Comparison of ENCODE assay signal across 22 cellular contexts in the genomic region with DNA sequence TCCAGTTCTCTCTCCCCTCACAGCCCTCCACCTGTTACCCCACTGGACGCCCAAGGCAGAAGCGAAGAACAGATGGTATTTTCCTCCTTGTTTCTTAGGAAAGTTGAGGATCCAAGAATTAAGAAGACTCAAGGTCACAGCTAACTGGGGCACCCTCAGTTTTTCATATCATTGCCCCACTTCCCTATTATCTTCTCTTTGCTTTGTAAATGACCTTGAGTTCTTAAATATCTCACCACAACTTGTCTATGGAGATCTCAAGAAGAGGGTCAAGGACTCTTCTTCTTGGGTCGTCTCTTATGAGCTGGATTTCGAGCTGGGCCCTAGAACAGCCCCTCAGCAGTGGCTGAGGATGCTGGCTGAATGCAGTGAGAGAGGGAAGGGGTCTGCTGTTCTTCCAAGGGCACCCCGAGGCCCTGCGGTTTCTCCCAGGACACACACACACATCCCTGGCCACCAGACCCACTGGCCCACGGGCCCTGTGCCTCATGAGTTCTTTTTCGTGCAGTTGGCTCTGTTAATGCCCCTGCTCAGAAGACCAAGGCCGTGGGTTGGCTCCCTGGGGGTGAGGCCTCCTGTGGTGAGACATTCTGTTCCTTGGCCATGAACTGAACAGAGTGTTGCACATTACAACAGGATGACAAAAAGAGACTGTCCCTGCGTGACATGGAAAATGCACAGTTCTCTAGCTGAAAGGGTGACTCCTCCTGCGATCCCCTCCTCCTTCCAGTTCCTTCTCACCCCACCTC. TPM values are rescaled to one million over a fixed set of nuclear protein-coding genes. Genes with fewer than 3 reads are reported as not detected.
DNase-seq lines count a peak whose midpoint lies in the region; ATAC-seq and TF ChIP-seq lines count a peak whose summit lies in the region.
"Had no signal": no experiment of that assay in that cellular context is flagged by ENCODE, and none has a peak within 500 bp of the region (broad histone marks: within the 10 kb centered on the region; RNA-seq: fewer than 3 reads in every experiment).

No MANE protein-coding gene starts in this region.

- no peak overlapping the region for H3K14ac ChIP-seq in trophoblast cell (ENCODE audit: low read length)

- no peak overlapping the region for H2AK5ac ChIP-seq in trophoblast cell (ENCODE audit: low read length)

- WGBS in psoas muscle, 3 donors = 69 to 91% (median 83%) methylated on average over 11 of the region's 11 CpGs
- WGBS in trophoblast cell (ENCODE audit: extremely low coverage, insufficient coverage, insufficient read length) = no CpG with 5 or more reads among the region's 11 CpGs

- H4K12ac ChIP-seq in trophoblast cell (ENCODE audit: low read depth, low read length) = no peak overlapping the region

- no peak overlapping the region for H3K4ac ChIP-seq in trophoblast cell (ENCODE audit: low read depth, low read length)

- ATAC-seq in Panc1 = no peak
- ATAC-seq in psoas muscle = peak in 3 of 4 donors; percentile 54 to 69 (median 57)
- ATAC-seq: activated T-cell treated with anti-CD3 and anti-CD28 coated beads, Interleukin-2, amount 50 U/mL, for 4 hours; sciatic nerve had no signal

- peak overlapping the region; percentile 60; the same call in 1 of the 2 replicates for H3K27ac ChIP-seq in Panc1 (ENCODE audit: low read length)
- no peak overlapping the region for H3K27ac ChIP-seq in psoas muscle
- H3K27ac ChIP-seq in trophoblast cell (ENCODE audit: low read depth, low read length) = no peak overlapping the region
- H3K27ac ChIP-seq: esophagus squamous epithelium, GM23248, SJCRH30, thyroid gland had no signal

- CTCF ChIA-PET in Panc1 (lab: Charles Lee) = interaction anchor here (0.9 kb wide), 1 partner anchor 90 kb away, joined by 4 read pairs; a partner anchor contains a TSS

- H2BK12ac ChIP-seq in trophoblast cell (ENCODE audit: low read length) = no peak overlapping the region

- in situ Hi-C loops in G401 (cut with HindIII; ENCODE audit: low sequenced_read_pairs) (no loop called here), Panc1 (cut with HindIII; ENCODE audit: low pct_unique_long_range_greater_than_20kb, low sequenced_read_pairs) (no loop called here)

- no peak overlapping the region for H2AFZ ChIP-seq in trophoblast cell (ENCODE audit: insufficient read depth, low read length, poor library complexity)
- H2AFZ ChIP-seq: GM23248 had no signal

- H3K4me1 ChIP-seq in Panc1 (ENCODE audit: control insufficient read depth, insufficient read depth, low read length) = peaks cover 24% of the 10 kb centered on the region
- no peaks in the 10 kb centered on the region for H3K4me1 ChIP-seq in psoas muscle
- H3K4me1 ChIP-seq in trophoblast cell (ENCODE audit: control insufficient read depth in 1 of 2, insufficient read depth in 2 of 2, low read length in 2 of 2) = peaks cover 0 to 3% of the 10 kb centered on the region in 2 experiments

- H2BK5ac ChIP-seq in trophoblast cell (ENCODE audit: low read depth, low read length, poor library complexity) = no peak overlapping the region

- H3K4me2 ChIP-seq in trophoblast cell (ENCODE audit: low read length) = no peak overlapping the region

- H3K4me3 ChIP-seq in Panc1 (ENCODE audit: low read depth in 2 of 2, low read length in 2 of 2) (no peak overlapping the region), choroid plexus epithelial cell (ENCODE audit: low read depth, low read length) (no peak overlapping the region), psoas muscle (no peak overlapping the region), trophoblast cell (ENCODE audit: low read depth, low read length) (no peak overlapping the region)
- H3K4me3 ChIP-seq: BLaER1 treated with 17β-estradiol and CSF1 and Interleukin-3, amounts not matched to agents 10 nM and 100 nM; esophagus squamous epithelium; GM23248; SJCRH30; thyroid gland had no signal

- H3K27me3 ChIP-seq in Panc1 (ENCODE audit: control insufficient read depth, insufficient read depth, low read length) = no peaks in the 10 kb centered on the region
- no peaks in the 10 kb centered on the region for H3K27me3 ChIP-seq in psoas muscle (ENCODE audit: insufficient read depth in 3 of 3, low read length in 2 of 3)
- H3K27me3 ChIP-seq in trophoblast cell (ENCODE audit: insufficient read depth, low read length) = no peaks in the 10 kb centered on the region
- H3K27me3 ChIP-seq: BLaER1 treated with 17β-estradiol and CSF1 and Interleukin-3, amounts not matched to agents 10 nM and 100 nM; esophagus squamous epithelium; SJCRH30; thyroid gland had no signal

- POLR2A ChIA-PET in Panc1 (lab: Charles Lee) = no interaction called here

- no peak overlapping the region for H3K18ac ChIP-seq in trophoblast cell (ENCODE audit: low read length)

- intact Hi-C loops in Panc1 (cut with micrococcal nuclease; ENCODE audit: unreplicated experiment) (no loop called here), psoas muscle (cut with DNase I) (loop anchor here in 1 of 2 donors (5.0 kb wide), 1 partner anchor 43 kb away; no protein-coding TSS in a partner anchor)

- no peaks in the 10 kb centered on the region for H3K79me1 ChIP-seq in trophoblast cell (ENCODE audit: low read length)

- no peak overlapping the region for H2BK120ac ChIP-seq in trophoblast cell (ENCODE audit: insufficient read depth, low read length, poor library complexity)

- H4K8ac ChIP-seq in trophoblast cell (ENCODE audit: low read depth, low read length) = no peak overlapping the region

- DNase-seq in G401 (ENCODE audit: low spot score) = peak; percentile 30
- DNase-seq in Panc1 (ENCODE audit: low read depth, low spot score) = no peak
- peak; percentile 30 for DNase-seq in choroid plexus epithelial cell (ENCODE audit: low read depth)
- DNase-seq in psoas muscle = no peak
- no peak for DNase-seq in trophoblast cell
- DNase-seq in NCI-H146 (lab: John Stamatoyannopoulos, UW) = no peak
- DNase-seq in activated CD4-positive, alpha-beta T cell treated with anti-CD3 and anti-CD28 coated beads for 1 hour = no peak
- DNase-seq: activated CD4-positive, alpha-beta T cell treated with anti-CD3 and anti-CD28 coated beads, Interleukin-2, amount 10 ng/mL, durations not matched to agents 7 days and 5 days; activated T-cell treated with anti-CD3 and anti-CD28 coated beads, Interleukin-2, amount 50 U/mL, for 4 hours; COR-L47; dermis blood vessel endothelial cell; esophagus squamous epithelium; foreskin melanocyte; GM23248; immature natural killer cell; NCI-H2029 treated with DMSO at 0.1 percent for 48 hours; NCI-H2227 treated with DMSO at 0.1 percent for 48 hours; SJCRH30; stimulated activated naive CD4-positive, alpha-beta T cell treated with Interleukin-2 at 50 U/mL for 16 hours; thyroid gland had no signal

- H3K36me3 ChIP-seq in Panc1 (ENCODE audit: control insufficient read depth, insufficient read depth, low read length) = no peaks in the 10 kb centered on the region
- no peaks in the 10 kb centered on the region for H3K36me3 ChIP-seq in psoas muscle (ENCODE audit: insufficient read depth in 1 of 2, low read depth in 1 of 2)
- H3K36me3 ChIP-seq in trophoblast cell (ENCODE audit: control insufficient read depth in 1 of 2, insufficient read depth in 2 of 2, low read length in 2 of 2) = no peaks in the 10 kb centered on the region
- H3K36me3 ChIP-seq: BLaER1 treated with 17β-estradiol and CSF1 and Interleukin-3, amounts not matched to agents 10 nM and 100 nM; esophagus squamous epithelium; SJCRH30; thyroid gland had no signal

- no peak for TF ChIP-seq CTCF in Panc1 (IDR thresholded peaks at IDR 0.05)
- no peak for TF ChIP-seq CTCF in choroid plexus epithelial cell (conservative IDR thresholded peaks at IDR 0.05; ENCODE audit: low read depth, low read length)
- TF ChIP-seq CTCF in psoas muscle (IDR thresholded peaks at IDR 0.05) = no peak

- no TSS peak for BruUV-seq in Panc1 (replicated peaks; lab: Mats Ljungman, UMichigan)

- H3K9ac ChIP-seq in trophoblast cell (ENCODE audit: low read length) = no peak overlapping the region
- H3K9ac ChIP-seq: BLaER1 treated with 17β-estradiol and CSF1 and Interleukin-3, amounts not matched to agents 10 nM and 100 nM; GM23248 had no signal

- peaks cover 2% of the 10 kb centered on the region for H3K79me2 ChIP-seq in trophoblast cell (ENCODE audit: control insufficient read depth, insufficient read depth, low read length, poor library complexity)

- no peak overlapping the region for H4K91ac ChIP-seq in trophoblast cell (ENCODE audit: low read depth, low read length)

- no peaks in the 10 kb centered on the region for H3K9me3 ChIP-seq in Panc1 (ENCODE audit: control insufficient read depth, insufficient read depth, low read depth, low read length)
- no peaks in the 10 kb centered on the region for H3K9me3 ChIP-seq in psoas muscle
- H3K9me3 ChIP-seq in trophoblast cell (ENCODE audit: insufficient read depth, low read depth, low read length) = no peaks in the 10 kb centered on the region
- H3K9me3 ChIP-seq: BLaER1 treated with 17β-estradiol and CSF1 and Interleukin-3, amounts not matched to agents 10 nM and 100 nM; esophagus squamous epithelium; SJCRH30; thyroid gland had no signal

- no peak overlapping the region for H3K23ac ChIP-seq in trophoblast cell (ENCODE audit: low read length)

RNA-seq across cellular contexts. Expression of a gene that starts 30.5 kb away (rescaled TPM):
- total RNA-seq in G401 (2014; rRNA removed; shearing (Covaris generic)) = not detected in 2 replicates
- total RNA-seq in Panc1 (2021; ENCODE audit: unreplicated experiment) (3.3 TPM), psoas muscle (1 to 10 TPM in 1 of 4 donors, under 1 TPM in 2, not detected in 1; 0.48 to 1.4 (median 0.62) TPM)
- 3.3 TPM for polyA plus RNA-seq in Panc1 (2012; ENCODE audit: insufficient read length)
- polyA plus RNA-seq in psoas muscle = 1 to 10 TPM in 1 of 3 donors, under 1 TPM in 2; 0.25 to 1.1 (median 0.77) TPM
- 0.14 and 0.17 TPM in 2 replicates for polyA plus RNA-seq in trophoblast cell (2013)
- total RNA-seq: dermis blood vessel endothelial cell, GM23248 had no signal
- polyA plus RNA-seq: immature natural killer cell had no signal

RNA-seq across cellular contexts. Expression of a gene that starts 38.8 kb away (rescaled TPM):
- 1.0 and 5.3 TPM in 2 replicates for total RNA-seq in G401 (2014; rRNA removed; shearing (Covaris generic))
- total RNA-seq in Panc1 (2021; ENCODE audit: unreplicated experiment) = 202 TPM
- 510 TPM for polyA plus RNA-seq in Panc1 (2012; ENCODE audit: insufficient read length)
- total RNA-seq in psoas muscle = 10 to 100 TPM in 1 of 4 donors, 1 to 10 TPM in 3; 4.2 to 11.1 (median 8.6) TPM
- polyA plus RNA-seq in psoas muscle = 10 to 100 TPM in 1 of 3 donors, 1 to 10 TPM in 2; 2.8 to 10.2 (median 6.6) TPM
- 242 and 243 TPM in 2 replicates for polyA plus RNA-seq in trophoblast cell (2013)

Comparison
In these comparisons a context has a peak if more than half of its experiments do, and no peak if none do; other contexts are left out.
1. DNase-seq: peak in G401 (single experiment) and choroid plexus epithelial cell (single experiment); none in Panc1 (single experiment), psoas muscle (0 of 2), trophoblast cell (0 of 2), NCI-H146 (single experiment) and activated CD4-positive, alpha-beta T cell treated with anti-CD3 and anti-CD28 coated beads for 1 hour (single experiment).
2. RNA of a gene that starts 38.8 kb away (total RNA-seq): 202 TPM in Panc1 (single experiment); 4.2 to 11.1 TPM in psoas muscle and 1.0 to 5.3 TPM in G401; every median in the first group is over 10 times any median in the second.